ENCODE assay signal across 11 cellular contexts in the genomic region with DNA sequence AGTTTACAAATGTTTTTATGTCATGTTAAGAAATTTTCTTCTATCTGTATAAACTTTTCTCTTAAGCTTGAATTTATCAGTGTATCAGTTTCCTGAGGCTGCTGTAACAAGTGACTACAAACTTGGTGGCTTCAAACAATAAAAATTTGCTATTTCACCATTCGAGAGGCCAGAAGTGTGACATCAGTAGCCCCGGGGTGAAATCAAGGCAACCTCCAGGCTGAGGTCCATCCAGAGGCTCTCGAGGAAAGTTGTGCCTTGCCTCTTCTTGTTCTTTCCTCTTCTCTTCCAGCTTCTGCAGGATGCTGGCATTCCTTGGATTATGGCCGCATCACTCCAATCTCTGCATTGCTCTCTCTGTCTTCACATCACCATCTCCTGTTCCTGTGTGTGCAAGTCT.
"Had no signal": no experiment of that assay in that cellular context is flagged by ENCODE, and none has a peak within 500 bp of the region (broad histone marks: within the 10 kb centered on the region; RNA-seq: fewer than 3 reads in every experiment).

No MANE protein-coding gene starts in this region.

- H3K9ac ChIP-seq: GM23248 had no signal

- H3K4me1 ChIP-seq: HAP-1 had no signal

- H3K4me3 ChIP-seq: GM23248, GM23338, HAP-1 had no signal

- H3K27ac ChIP-seq: GM23248 had no signal

- ATAC-seq: GM23338, HCT116 had no signal

- FAIRE-seq: H1, H54 had no signal

- H3K4me2 ChIP-seq: GM23338 had no signal

- DNase-seq: GM23248, GOT3, H7, H9, HCEC 1CT, HFFc6 had no signal

- H3K9me3 ChIP-seq: HAP-1 had no signal

- H3K36me3 ChIP-seq: HAP-1 had no signal

- H2AFZ ChIP-seq: GM23248, GM23338 had no signal
